Comparison of ENCODE assay signal across 26 cellular contexts in the genomic region with DNA sequence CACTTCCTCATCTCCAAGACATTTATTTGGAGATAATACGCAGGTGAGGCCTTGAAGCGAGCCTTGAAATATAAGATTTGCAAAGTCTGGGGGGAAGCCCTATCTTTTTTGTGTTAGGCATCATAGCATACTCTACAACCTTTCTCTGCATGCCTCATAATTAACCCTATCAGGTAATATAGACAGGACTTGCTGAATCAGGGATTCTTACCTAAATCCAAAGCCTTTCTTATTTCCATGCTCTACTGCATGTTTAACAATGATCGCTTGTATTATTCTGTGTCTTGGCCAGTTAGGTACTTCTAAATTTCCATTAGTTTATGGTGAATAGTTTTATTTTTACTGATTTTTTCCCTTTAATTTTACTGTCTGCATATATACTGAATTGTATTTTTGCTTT. TPM values are rescaled to one million over a fixed set of nuclear protein-coding genes. Genes with fewer than 3 reads are reported as not detected.
"Had no signal": no experiment of that assay in that cellular context is flagged by ENCODE, and none has a peak within 500 bp of the region (broad histone marks: within the 10 kb centered on the region; RNA-seq: fewer than 3 reads in every experiment).

No MANE protein-coding gene starts in this region.

- FAIRE-seq: urothelium cell line had no signal

- H3K36me3 ChIP-seq: stomach, suprapubic skin, thoracic aorta, thyroid gland, tibial artery, tibial nerve, transverse colon, upper lobe of left lung, upper lobe of right lung, uterus, vagina had no signal

- H3K9me3 ChIP-seq: stomach, suprapubic skin, testis, thoracic aorta, thyroid gland, tibial artery, tibial nerve, transverse colon, upper lobe of left lung, upper lobe of right lung, uterus, vagina had no signal

- ATAC-seq: stimulated activated effector memory CD8-positive, alpha-beta T cell treated with anti-CD3 and anti-CD28 coated beads, Interleukin-12 subunit alpha, Interleukin-12 subunit beta, amount 100 ng/mL, for 72 hours; stimulated activated naive CD8-positive, alpha-beta T cell treated with anti-CD3 and anti-CD28 coated beads, Interleukin-15, amount 100 ng/mL, for 72 hours had no signal

- H3K4me3 ChIP-seq: stomach, suprapubic skin, testis, thoracic aorta, thyroid gland, tibial artery, tibial nerve, transverse colon, upper lobe of left lung, upper lobe of right lung, uterus, vagina had no signal

- H3K27ac ChIP-seq: stomach, suprapubic skin, testis, thoracic aorta, thyroid gland, tibial artery, tibial nerve, transverse colon, upper lobe of left lung, upper lobe of right lung, uterus, vagina had no signal

- H3K27me3 ChIP-seq: stomach, testis, thyroid gland, transverse colon, upper lobe of left lung, vagina had no signal

- DNase-seq: stimulated activated CD4-positive, alpha-beta T cell treated with anti-CD3 and anti-CD28 coated beads, Interleukin-2, amount 100 ng/mL, for 48 hours; stimulated activated CD4-positive, alpha-beta T cell treated with anti-CD3 and anti-CD28 coated beads, Interleukin-4, amount 100 ng/mL, for 1 hour; stimulated activated CD4-positive, alpha-beta T cell treated with anti-CD3 and anti-CD28 coated beads, Interleukin-4, amount 100 ng/mL, for 24 hours; stimulated activated CD4-positive, alpha-beta T cell treated with anti-CD3 and anti-CD28 coated beads, Interleukin-4, amount 100 ng/mL, for 4 hours; stimulated activated CD8-positive, alpha-beta memory T cell treated with anti-CD3 and anti-CD28 coated beads, Interleukin-4, amount 100 ng/mL, for 48 hours; stimulated activated naive B cell treated with anti-CD40 and anti-IgM and Interleukin-4, amounts not matched to agents 10 μg/mL and 1 μg/mL and 100 μg/mL, for 72 hours; stimulated activated naive CD4-positive, alpha-beta T cell; stimulated activated naive CD4-positive, alpha-beta T cell treated with Interleukin-2 at 50 U/mL for 16 hours; stimulated activated naive CD8-positive, alpha-beta T cell treated with anti-CD3 and anti-CD28 coated beads, Interleukin-15, amount 100 ng/mL, for 72 hours; stimulated activated naive CD8-positive, alpha-beta T cell treated with anti-CD3 and anti-CD28 coated beads, Interleukin-15, Interleukin-2, amounts not matched to agents 100 U/mL and 50 U/mL, for 24 hours; stomach; substantia nigra; testis; tibial artery; transverse colon; trophoblast cell; upper lobe of left lung; upper lobe of right lung; uterus had no signal

- H3K4me1 ChIP-seq: stomach, suprapubic skin, testis, thyroid gland, tibial artery, tibial nerve, transverse colon, upper lobe of left lung, upper lobe of right lung, uterus, vagina had no signal

RNA-seq across cellular contexts. Expression of a gene that starts 19.1 kb away (rescaled TPM):
- total RNA-seq: stomach, thoracic aorta, tibial nerve, transverse colon, upper lobe of right lung, vagina had no signal
- polyA plus RNA-seq: stomach had no signal
